In the genomic region with DNA sequence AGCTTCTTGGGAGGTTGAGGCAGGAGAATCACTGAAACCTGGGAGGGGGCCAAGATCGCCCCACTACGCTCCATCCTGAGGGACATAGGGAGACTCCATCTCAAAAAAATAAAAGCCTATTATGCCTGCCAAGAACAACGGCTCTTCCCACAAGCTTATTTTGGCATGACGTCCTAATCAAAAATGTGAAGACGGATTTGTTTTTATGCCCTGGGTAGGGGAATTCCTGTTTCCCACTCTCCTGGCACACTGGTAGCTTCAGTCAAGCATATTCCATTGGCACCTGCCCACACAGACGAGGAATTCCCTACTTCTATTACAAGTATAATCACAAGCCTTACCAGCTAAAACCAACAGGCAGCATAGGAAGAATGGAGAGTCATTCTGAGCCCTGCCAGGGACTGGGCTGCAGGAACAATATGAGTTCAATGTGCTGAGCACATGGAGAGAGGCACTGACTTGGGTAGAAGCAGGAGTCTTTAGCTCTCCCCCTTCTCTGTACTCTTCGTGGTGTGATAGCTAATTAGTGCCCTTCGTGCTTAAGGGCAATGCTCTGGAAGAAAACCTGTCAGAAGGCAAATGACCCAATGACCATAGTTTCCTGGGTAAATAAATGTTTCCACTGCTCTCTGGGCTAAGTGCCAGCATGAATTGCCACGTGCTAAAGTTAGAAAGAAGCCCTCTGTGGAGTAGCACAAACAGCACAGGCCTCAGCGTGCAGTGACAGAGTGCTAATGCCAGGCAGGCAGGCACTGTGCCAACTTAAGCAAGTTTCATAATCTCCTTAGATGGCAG, we compare ENCODE assay signal across 8 cellular contexts. TPM values are rescaled to one million over a fixed set of nuclear protein-coding genes. Genes with fewer than 3 reads are reported as not detected.
DNase-seq lines count a peak whose midpoint lies in the region; ATAC-seq and TF ChIP-seq lines count a peak whose summit lies in the region.

No MANE protein-coding gene starts in this region.

- TF ChIP-seq EP300 in gastroesophageal sphincter (IDR thresholded peaks at IDR 0.05), result no peak

- ATAC-seq in gastroesophageal sphincter, result peak; percentile 86
- ATAC-seq in HG03378 (IDR thresholded peaks at IDR 0.05; ENCODE audit: unreplicated experiment), result no peak
- no peak for ATAC-seq in HG03354 (IDR thresholded peaks at IDR 0.05; ENCODE audit: poor library complexity, severe bottlenecking, unreplicated experiment)

- H3K9me3 ChIP-seq in SK-N-MC (ENCODE audit: low read depth, low read length), result no peaks in the 10 kb centered on the region
- no peaks in the 10 kb centered on the region for H3K9me3 ChIP-seq in gastroesophageal sphincter
- no peaks in the 10 kb centered on the region for H3K9me3 ChIP-seq in prostate gland

- intact Hi-C loops in prostate gland (cut with DNase I), result no loop called here

- no peak for TF ChIP-seq CTCF in gastroesophageal sphincter (IDR thresholded peaks at IDR 0.05)
- no peak for TF ChIP-seq CTCF in prostate gland (IDR thresholded peaks at IDR 0.05)

- DNase-seq in NCI-H2196 (lab: John Stamatoyannopoulos, UW; ENCODE audit: unreplicated experiment) (peak; percentile 23), NCI-H2196 treated with DMSO at 0.1 percent for 48 hours (lab: John Stamatoyannopoulos, UW; ENCODE audit: unreplicated experiment) (no peak), SK-N-MC (ENCODE audit: low read depth, low spot score) (peak; percentile 6), prostate gland (ENCODE audit: low spot score) (peak; percentile 95), iPS-NIHi7 (ENCODE audit: extremely low spot score) (no peak)

- H3K4me3 ChIP-seq in SK-N-MC (no peak overlapping the region), gastroesophageal sphincter (no peak overlapping the region), prostate gland (no peak overlapping the region)

- WGBS in gastroesophageal sphincter (ENCODE audit: low coverage in 1 of 2), 2 donors, result 14 to 15% methylated on average over 6 of the region's 10 CpGs
- 9% methylated on average over 10 of the region's 10 CpGs for WGBS in prostate gland

- H3K4me1 ChIP-seq in gastroesophageal sphincter (peaks cover 0 to 41% (median 10%) of the 10 kb centered on the region in 3 donors), prostate gland (replicated peaks) (peaks cover 4% of the 10 kb centered on the region)

- no peak overlapping the region for H3K27ac ChIP-seq in SK-N-MC
- H3K27ac ChIP-seq in gastroesophageal sphincter, result peak overlapping the region; percentile 40 to 85 (median 80)
- H3K27ac ChIP-seq in prostate gland, result peak overlapping the region; percentile 54 to 68

- no peaks in the 10 kb centered on the region for H3K36me3 ChIP-seq in SK-N-MC (ENCODE audit: insufficient read depth, low read length)
- peaks cover 0 to 11% of the 10 kb centered on the region in 2 donors for H3K36me3 ChIP-seq in gastroesophageal sphincter
- H3K36me3 ChIP-seq in prostate gland, result no peaks in the 10 kb centered on the region

- no peak overlapping the region for H3K9ac ChIP-seq in SK-N-MC (ENCODE audit: insufficient read length)

- H3K27me3 ChIP-seq in gastroesophageal sphincter (no peaks in the 10 kb centered on the region), prostate gland (replicated peaks; ENCODE audit: insufficient read depth) (no peaks in the 10 kb centered on the region)

- TF ChIP-seq POLR2A in gastroesophageal sphincter (IDR thresholded peaks at IDR 0.05), result no peak
- no peak for TF ChIP-seq POLR2A in prostate gland (IDR thresholded peaks at IDR 0.05)

RNA-seq across cellular contexts. Expression of gene TNFSF4, which starts 16.8 kb away (rescaled TPM):
- total RNA-seq in gastroesophageal sphincter (10 to 100 TPM in 1 of 4 donors, 1 to 10 TPM in 3; 2.6 to 24.0 (median 4.4) TPM), prostate gland (10 to 100 TPM in 1 of 2 donors, 1 to 10 TPM in 1; 1.6 to 14.7 TPM)

Comparison
In these comparisons a context has a peak if more than half of its experiments do, and no peak if none do; other contexts are left out.
1. DNase-seq: peak in NCI-H2196 (single experiment), SK-N-MC (single experiment) and prostate gland (single experiment); none in NCI-H2196 treated with DMSO at 0.1 percent for 48 hours (single experiment) and iPS-NIHi7 (single experiment).